In genomic region chr10:125155101-125155500, GRCh38 we compare ENCODE assay signal across 1 cellular context.
A peak's percentile ranks its signal among the peaks of the same experiment; 100 is the strongest.
TF ChIP-seq lines count a peak whose summit lies in the region.

No MANE protein-coding gene starts in this region.

TF ChIP-seq in GM23338, 12 proteins besides CTCF, POLR2A, EP300 and RAD21:
- TF ChIP-seq, protein P1, sequence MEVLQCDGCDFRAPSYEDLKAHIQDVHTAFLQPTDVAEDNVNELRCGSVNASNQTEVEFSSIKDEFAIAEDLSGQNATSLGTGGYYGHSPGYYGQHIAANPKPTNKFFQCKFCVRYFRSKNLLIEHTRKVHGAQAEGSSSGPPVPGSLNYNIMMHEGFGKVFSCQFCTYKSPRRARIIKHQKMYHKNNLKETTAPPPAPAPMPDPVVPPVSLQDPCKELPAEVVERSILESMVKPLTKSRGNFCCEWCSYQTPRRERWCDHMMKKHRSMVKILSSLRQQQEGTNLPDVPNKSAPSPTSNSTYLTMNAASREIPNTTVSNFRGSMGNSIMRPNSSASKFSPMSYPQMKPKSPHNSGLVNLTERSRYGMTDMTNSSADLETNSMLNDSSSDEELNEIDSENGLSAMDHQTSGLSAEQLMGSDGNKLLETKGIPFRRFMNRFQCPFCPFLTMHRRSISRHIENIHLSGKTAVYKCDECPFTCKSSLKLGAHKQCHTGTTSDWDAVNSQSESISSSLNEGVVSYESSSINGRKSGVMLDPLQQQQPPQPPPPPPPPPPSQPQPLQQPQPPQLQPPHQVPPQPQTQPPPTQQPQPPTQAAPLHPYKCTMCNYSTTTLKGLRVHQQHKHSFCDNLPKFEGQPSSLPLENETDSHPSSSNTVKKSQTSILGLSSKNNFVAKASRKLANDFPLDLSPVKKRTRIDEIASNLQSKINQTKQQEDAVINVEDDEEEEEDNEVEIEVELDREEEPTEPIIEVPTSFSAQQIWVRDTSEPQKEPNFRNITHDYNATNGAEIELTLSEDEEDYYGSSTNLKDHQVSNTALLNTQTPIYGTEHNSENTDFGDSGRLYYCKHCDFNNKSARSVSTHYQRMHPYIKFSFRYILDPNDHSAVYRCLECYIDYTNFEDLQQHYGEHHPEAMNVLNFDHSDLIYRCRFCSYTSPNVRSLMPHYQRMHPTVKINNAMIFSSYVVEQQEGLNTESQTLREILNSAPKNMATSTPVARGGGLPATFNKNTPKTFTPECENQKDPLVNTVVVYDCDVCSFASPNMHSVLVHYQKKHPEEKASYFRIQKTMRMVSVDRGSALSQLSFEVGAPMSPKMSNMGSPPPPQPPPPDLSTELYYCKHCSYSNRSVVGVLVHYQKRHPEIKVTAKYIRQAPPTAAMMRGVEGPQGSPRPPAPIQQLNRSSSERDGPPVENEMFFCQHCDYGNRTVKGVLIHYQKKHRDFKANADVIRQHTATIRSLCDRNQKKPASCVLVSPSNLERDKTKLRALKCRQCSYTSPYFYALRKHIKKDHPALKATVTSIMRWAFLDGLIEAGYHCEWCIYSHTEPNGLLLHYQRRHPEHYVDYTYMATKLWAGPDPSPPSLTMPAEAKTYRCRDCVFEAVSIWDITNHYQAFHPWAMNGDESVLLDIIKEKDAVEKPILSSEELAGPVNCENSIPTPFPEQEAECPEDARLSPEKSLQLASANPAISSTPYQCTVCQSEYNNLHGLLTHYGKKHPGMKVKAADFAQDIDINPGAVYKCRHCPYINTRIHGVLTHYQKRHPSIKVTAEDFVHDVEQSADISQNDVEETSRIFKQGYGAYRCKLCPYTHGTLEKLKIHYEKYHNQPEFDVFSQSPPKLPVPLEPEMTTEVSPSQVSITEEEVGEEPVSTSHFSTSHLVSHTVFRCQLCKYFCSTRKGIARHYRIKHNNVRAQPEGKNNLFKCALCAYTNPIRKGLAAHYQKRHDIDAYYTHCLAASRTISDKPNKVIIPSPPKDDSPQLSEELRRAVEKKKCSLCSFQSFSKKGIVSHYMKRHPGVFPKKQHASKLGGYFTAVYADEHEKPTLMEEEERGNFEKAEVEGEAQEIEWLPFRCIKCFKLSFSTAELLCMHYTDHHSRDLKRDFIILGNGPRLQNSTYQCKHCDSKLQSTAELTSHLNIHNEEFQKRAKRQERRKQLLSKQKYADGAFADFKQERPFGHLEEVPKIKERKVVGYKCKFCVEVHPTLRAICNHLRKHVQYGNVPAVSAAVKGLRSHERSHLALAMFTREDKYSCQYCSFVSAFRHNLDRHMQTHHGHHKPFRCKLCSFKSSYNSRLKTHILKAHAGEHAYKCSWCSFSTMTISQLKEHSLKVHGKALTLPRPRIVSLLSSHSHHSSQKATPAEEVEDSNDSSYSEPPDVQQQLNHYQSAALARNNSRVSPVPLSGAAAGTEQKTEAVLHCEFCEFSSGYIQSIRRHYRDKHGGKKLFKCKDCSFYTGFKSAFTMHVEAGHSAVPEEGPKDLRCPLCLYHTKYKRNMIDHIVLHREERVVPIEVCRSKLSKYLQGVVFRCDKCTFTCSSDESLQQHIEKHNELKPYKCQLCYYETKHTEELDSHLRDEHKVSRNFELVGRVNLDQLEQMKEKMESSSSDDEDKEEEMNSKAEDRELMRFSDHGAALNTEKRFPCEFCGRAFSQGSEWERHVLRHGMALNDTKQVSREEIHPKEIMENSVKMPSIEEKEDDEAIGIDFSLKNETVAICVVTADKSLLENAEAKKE (CRISPR knock-in tag; IDR thresholded peaks at IDR 0.05): 0 out of 2 replicates have a peak, but pooled peaks have one; percentile 42
- TF ChIP-seq ZNF114 (CRISPR knock-in tag; IDR thresholded peaks at IDR 0.05): no peak
- TF ChIP-seq REST (IDR thresholded peaks at IDR 0.05; ENCODE audit: unreplicated experiment): no peak
- TF ChIP-seq ETS1 (IDR thresholded peaks at IDR 0.05): no peak
